16 cellular contexts compared by ENCODE assay signal in the genomic region with DNA sequence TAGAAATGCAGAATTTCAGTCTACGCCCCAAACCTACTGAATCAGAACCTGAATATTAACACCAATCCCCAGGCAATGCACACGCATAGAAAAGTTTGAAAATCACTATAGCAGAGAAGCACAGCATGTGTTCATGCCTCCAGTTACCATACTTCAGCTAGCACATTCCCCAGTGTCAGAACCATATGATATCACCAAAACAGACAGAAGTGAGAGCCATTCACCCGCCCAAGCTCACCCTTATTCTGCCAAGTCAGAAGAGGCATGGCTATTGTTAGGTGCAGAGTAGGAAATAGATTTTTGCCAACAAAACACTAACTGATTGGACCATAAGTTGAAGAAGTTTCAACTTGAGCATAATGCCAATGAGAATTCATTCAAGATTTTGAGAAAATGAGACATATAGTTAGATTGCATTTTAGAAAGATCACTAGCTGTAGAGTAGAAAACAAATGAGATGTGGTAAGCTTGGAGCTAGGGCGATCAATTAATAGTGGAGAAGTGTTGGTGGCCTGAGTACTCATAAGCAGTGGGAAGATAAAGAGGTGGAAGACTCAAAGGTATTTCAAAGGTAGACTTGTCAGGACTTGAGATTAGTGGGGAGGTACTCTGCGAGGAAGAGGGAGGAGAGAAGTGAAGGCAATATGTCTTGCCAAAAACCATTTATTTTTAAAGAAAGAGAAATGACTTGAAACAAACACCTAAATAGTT.
"Had no signal": no experiment of that assay in that cellular context is flagged by ENCODE, and none has a peak within 500 bp of the region (broad histone marks: within the 10 kb centered on the region; RNA-seq: fewer than 3 reads in every experiment).

No MANE protein-coding gene starts in this region.

- ATAC-seq: effector memory CD8-positive, alpha-beta T cell; left lung; naive thymus-derived CD4-positive, alpha-beta T cell; right lobe of liver; stimulated activated effector memory CD8-positive, alpha-beta T cell treated with anti-CD3 and anti-CD28 coated beads, Interleukin-12 subunit alpha, Interleukin-12 subunit beta, amount 100 ng/mL, for 72 hours; upper lobe of right lung had no signal

- DNase-seq: cerebellar nuclear complex; effector memory CD8-positive, alpha-beta T cell; foreskin melanocyte; head of caudate nucleus; hypothalamus; left lung; naive thymus-derived CD4-positive, alpha-beta T cell; nucleus accumbens; ovary; right lobe of liver; stimulated activated CD4-positive, alpha-beta T cell treated with anti-CD3 and anti-CD28 coated beads, Interleukin-4, amount 100 ng/mL, for 1 hour; stimulated activated CD8-positive, alpha-beta memory T cell treated with anti-CD3 and anti-CD28 coated beads, Interleukin-4, amount 100 ng/mL, for 48 hours; tibial artery; upper lobe of right lung had no signal

- H3K9me3 ChIP-seq: left lung, ovary, right lobe of liver, tibial artery, upper lobe of right lung, vagina had no signal

- H3K4me1 ChIP-seq: left lung, right lobe of liver, tibial artery, upper lobe of right lung, vagina had no signal

- H3K27me3 ChIP-seq: left lung, ovary, right lobe of liver, tibial artery, upper lobe of right lung, vagina had no signal

- H3K36me3 ChIP-seq: left lung, ovary, right lobe of liver, tibial artery, upper lobe of right lung, vagina had no signal

- H3K27ac ChIP-seq: left lung, ovary, right lobe of liver, tibial artery, upper lobe of right lung, vagina had no signal

- H3K4me3 ChIP-seq: left lung, ovary, right lobe of liver, tibial artery, upper lobe of right lung, vagina had no signal
